ENCODE assay signal across 19 cellular contexts in the genomic region with DNA sequence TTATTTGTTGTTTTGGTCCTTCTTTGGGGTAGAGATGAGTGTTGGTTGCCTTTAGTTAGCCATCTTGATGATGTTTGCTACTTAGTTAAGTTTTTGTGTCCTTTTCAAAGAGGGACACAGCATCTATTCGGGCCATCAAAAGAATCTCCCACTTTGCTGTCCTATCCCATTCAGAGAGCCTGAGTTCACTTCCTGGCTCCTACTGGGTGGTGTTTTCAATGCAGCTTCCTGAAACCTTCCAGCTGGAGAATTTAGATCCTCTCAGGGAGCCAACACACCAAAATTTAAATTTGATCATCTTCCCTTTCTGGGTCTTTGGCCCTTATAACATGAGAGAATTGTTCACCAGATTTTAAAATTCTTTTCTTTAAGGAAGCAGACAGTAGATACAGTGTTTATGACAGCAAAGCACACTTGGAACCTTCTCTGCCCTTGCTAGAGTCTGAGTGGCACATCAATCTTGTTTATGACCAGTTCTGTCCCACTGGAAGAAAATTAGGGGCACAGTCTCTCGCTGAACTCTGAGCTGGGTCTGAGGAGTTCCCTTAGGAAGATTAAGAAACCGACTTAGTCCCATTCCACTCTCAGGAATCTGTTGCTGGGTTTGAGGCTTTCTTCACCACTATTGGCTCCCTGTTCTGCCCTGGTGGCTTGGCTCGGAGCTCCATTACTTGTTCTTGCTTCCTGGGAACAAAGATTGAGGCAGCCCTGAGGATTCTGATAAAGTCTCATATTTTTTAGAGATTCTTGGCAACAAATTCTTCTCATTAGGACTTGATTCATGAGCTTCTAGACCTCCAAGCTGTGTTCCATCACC.
DNase-seq lines count a peak whose midpoint lies in the region; ATAC-seq, FAIRE-seq and TF ChIP-seq lines count a peak whose summit lies in the region.
"Had no signal": no experiment of that assay in that cellular context is flagged by ENCODE, and none has a peak within 500 bp of the region (broad histone marks: within the 10 kb centered on the region; RNA-seq: fewer than 3 reads in every experiment).

No MANE protein-coding gene starts in this region.

- POLR2A ChIA-PET in H1 (lab: Charles Lee; ENCODE audit: partially characterized antibody), result no interaction called here

- no peak for TF ChIP-seq RAD21 in H1 (IDR thresholded peaks at IDR 0.05 in 1 of 2, conservative IDR thresholded peaks at IDR 0.05 in 1 of 2; ENCODE audit: low read depth in 2 of 2, low read length in 2 of 2)

- H4K20me1 ChIP-seq in H1 (replicated peaks in 1 of 2; ENCODE audit: control insufficient read depth in 1 of 2, insufficient read depth in 2 of 2, low read length in 2 of 2) (no peaks in the 10 kb centered on the region), osteoblast (ENCODE audit: insufficient read depth, low read length) (no peaks in the 10 kb centered on the region)

- no peak overlapping the region for H3K9ac ChIP-seq in H1 (replicated peaks in 1 of 4; ENCODE audit: extremely low read depth in 1 of 4, low read depth in 3 of 4, low read length in 3 of 4)

- intact Hi-C loops in left ventricle myocardium inferior (cut with micrococcal nuclease) (no loop called here), aorta (cut with DNase I) (no loop called here)

- H3K79me1 ChIP-seq in H1 (ENCODE audit: low read depth, low read length), result no peaks in the 10 kb centered on the region

- no peak overlapping the region for H3K4me3 ChIP-seq in H1 (ENCODE audit: extremely low read depth in 1 of 4, insufficient read depth in 2 of 4, low read depth in 3 of 4, low read length in 4 of 4)
- no peak overlapping the region for H3K4me3 ChIP-seq in left ventricle myocardium inferior
- H3K4me3 ChIP-seq in osteoblast (ENCODE audit: insufficient read depth, low read length), result no peak overlapping the region
- H3K4me3 ChIP-seq in aorta (ENCODE audit: low read length in 2 of 2), result no peak overlapping the region
- H3K4me3 ChIP-seq: dorsolateral prefrontal cortex, prostate gland, thoracic aorta had no signal

- H4K5ac ChIP-seq in H1 (ENCODE audit: insufficient read length, low read depth, low read length), result no peak overlapping the region

- H3K23ac ChIP-seq in H1 (ENCODE audit: insufficient read length), result no peak overlapping the region

- H3K27ac ChIP-seq in H1 (ENCODE audit: low read depth, low read length), result no peak overlapping the region
- H3K27ac ChIP-seq in left ventricle myocardium inferior (replicated peaks), result peak overlapping the region; percentile 74
- H3K27ac ChIP-seq in osteoblast (ENCODE audit: low read depth, low read length), result no peak overlapping the region
- H3K27ac ChIP-seq in aorta (ENCODE audit: low read depth in 1 of 2, low read length in 2 of 2), result no peak overlapping the region
- H3K27ac ChIP-seq: dorsolateral prefrontal cortex, prostate gland, thoracic aorta had no signal

- H2BK120ac ChIP-seq in H1 (replicated peaks; ENCODE audit: low read depth, low read length), result no peak overlapping the region

- no peak for TF ChIP-seq EP300 in H1 (IDR thresholded peaks at IDR 0.05; ENCODE audit: borderline replicate concordance in 1 of 2, low read depth in 2 of 2, low read length in 2 of 2)

- DNase-seq in H1 (ENCODE audit: low read depth in 1 of 2, low spot score in 2 of 2), result no peak
- peak; percentile 47 for DNase-seq in left ventricle myocardium inferior
- DNase-seq in osteoblast (ENCODE audit: insufficient read length, low spot score, missing footprints), result no peak
- DNase-seq in aorta, result no peak
- no peak for DNase-seq in H4 (ENCODE audit: low spot score)
- no peak for DNase-seq in GM03348 (ENCODE audit: low spot score)
- DNase-seq in NCI-H524 treated with DMSO at 0.1 percent for 48 hours (lab: John Stamatoyannopoulos, UW), result no peak
- DNase-seq: activated CD4-positive, alpha-beta T cell treated with anti-CD3 and anti-CD28 coated beads, Interleukin-2, amount 10 ng/mL, durations not matched to agents 24 days and 14 days; activated naive CD8-positive, alpha-beta T cell treated with anti-CD3 and anti-CD28 coated beads, Interleukin-2, amount 50 U/mL, for 24 hours; caudate nucleus; COR-L47; dorsolateral prefrontal cortex; immature natural killer cell; KG1; naive thymus-derived CD4-positive, alpha-beta T cell; NCI-H2029; stimulated activated CD4-positive, alpha-beta T cell treated with anti-CD3 and anti-CD28 coated beads, Interleukin-12 subunit alpha, Interleukin-12 subunit beta, amount 100 ng/mL, for 4 hours had no signal

- FAIRE-seq in H1 (lab: Jason Lieb, UNC), result no peak

- H3K23me2 ChIP-seq in H1 (ENCODE audit: low read depth, low read length), result no peaks in the 10 kb centered on the region

- H2AFZ ChIP-seq in H1 (ENCODE audit: low read length), result peak overlapping the region; percentile 60; the same call in 1 of the 2 replicates
- peak overlapping the region; percentile 16 for H2AFZ ChIP-seq in osteoblast (ENCODE audit: low read length)

- no peak overlapping the region for H2BK15ac ChIP-seq in H1 (ENCODE audit: low read length)

- H4K8ac ChIP-seq in H1 (ENCODE audit: extremely low read depth, insufficient read depth, low read length), result no peak overlapping the region

- H3K79me2 ChIP-seq in H1 (ENCODE audit: control insufficient read depth in 1 of 2, insufficient read depth in 2 of 2, low read length in 2 of 2) (no peaks in the 10 kb centered on the region), osteoblast (ENCODE audit: insufficient read depth, low read length) (no peaks in the 10 kb centered on the region)

- peak; percentile 66 for ATAC-seq in aorta (ENCODE audit: low FRiP score)
- ATAC-seq: activated naive CD8-positive, alpha-beta T cell treated with anti-CD3 and anti-CD28 coated beads, Interleukin-2, amount 50 U/mL, for 24 hours; naive thymus-derived CD4-positive, alpha-beta T cell had no signal

- no peaks in the 10 kb centered on the region for H3K9me3 ChIP-seq in H1 (ENCODE audit: insufficient read depth in 2 of 2, low read depth in 1 of 2, low read length in 1 of 2)
- H3K9me3 ChIP-seq in left ventricle myocardium inferior (replicated peaks), result peaks cover 20% of the 10 kb centered on the region
- H3K9me3 ChIP-seq in osteoblast (ENCODE audit: low read depth, low read length), result no peaks in the 10 kb centered on the region
- peaks cover 5% of the 10 kb centered on the region for H3K9me3 ChIP-seq in aorta (ENCODE audit: control insufficient read depth, low read length)
- H3K9me3 ChIP-seq: prostate gland, thoracic aorta had no signal

- 0 out of 7 replicates have a peak, but pooled peaks cover 0 to 1% (median 0%) of the 10 kb centered on the region in 4 experiments for H3K4me1 ChIP-seq in H1 (replicated peaks in 1 of 4; ENCODE audit: control insufficient read depth in 3 of 4, insufficient read depth in 4 of 4, low read length in 3 of 4)
- no peaks in the 10 kb centered on the region for H3K4me1 ChIP-seq in left ventricle myocardium inferior
- peaks cover 3% of the 10 kb centered on the region for H3K4me1 ChIP-seq in osteoblast (ENCODE audit: insufficient read depth, low read length)
- no peaks in the 10 kb centered on the region for H3K4me1 ChIP-seq in aorta (ENCODE audit: control insufficient read depth in 1 of 2, insufficient read depth in 2 of 2, low read length in 2 of 2)
- H3K4me1 ChIP-seq: prostate gland had no signal

- peak overlapping the region; percentile 35; the same call in 1 of the 2 replicates for H2BK12ac ChIP-seq in H1 (ENCODE audit: low read depth, low read length)

- CTCF ChIA-PET in H1 (lab: Charles Lee; ENCODE audit: partially characterized antibody), result no interaction called here

- no peak overlapping the region for H3K56ac ChIP-seq in H1 (replicated peaks; ENCODE audit: insufficient read length, low read depth, low read length)

- H3K27me3 ChIP-seq in H1 (replicated peaks in 1 of 4; ENCODE audit: control insufficient read depth in 3 of 4, extremely low read depth in 1 of 4, insufficient read depth in 3 of 4, low read length in 3 of 4) (no peaks in the 10 kb centered on the region), left ventricle myocardium inferior (ENCODE audit: low read depth) (no peaks in the 10 kb centered on the region), osteoblast (ENCODE audit: insufficient read depth, low read length) (no peaks in the 10 kb centered on the region), aorta (ENCODE audit: control insufficient read depth in 1 of 2, insufficient read depth in 2 of 2, low read length in 1 of 2) (no peaks in the 10 kb centered on the region)

- TF ChIP-seq CTCF in H1 (IDR thresholded peaks at IDR 0.05; ENCODE audit: control extremely low read depth in 1 of 3, insufficient read depth in 1 of 3, low read depth in 1 of 3, low read length in 3 of 3), result no peak
- TF ChIP-seq CTCF in left ventricle myocardium inferior (IDR thresholded peaks at IDR 0.05; ENCODE audit: borderline replicate concordance), result no peak
- no peak for TF ChIP-seq CTCF in osteoblast (IDR thresholded peaks at IDR 0.05; ENCODE audit: extremely low read depth, low read depth, low read length)

- no peak overlapping the region for H4K91ac ChIP-seq in H1 (replicated peaks; ENCODE audit: insufficient read length, low read length)

- H3K4ac ChIP-seq in H1 (replicated peaks; ENCODE audit: insufficient read length, low read depth, low read length), result no peak overlapping the region

- H2BK5ac ChIP-seq in H1 (ENCODE audit: low read depth, low read length), result peak overlapping the region; percentile 27; the same call in 1 of the 2 replicates

- H2AK5ac ChIP-seq in H1 (ENCODE audit: low read depth, low read length), result no peak overlapping the region

- H3K14ac ChIP-seq in H1 (ENCODE audit: insufficient read length), result no peak overlapping the region

- H3K18ac ChIP-seq in H1 (ENCODE audit: extremely low read depth, low read length), result peak overlapping the region; percentile 24; the same call in 1 of the 2 replicates

- WGBS in H1 (ENCODE audit: extremely low coverage in 1 of 2, insufficient coverage in 1 of 2, insufficient read length in 1 of 2, insufficient replicate concordance in 2 of 2, low coverage in 1 of 2, low lambda C conversion rate in 2 of 2, missing lambda C conversion rate in 1 of 2), 2 experiments, result 78% methylated on average over 4 of the region's 4 CpGs; no CpG with 5 or more reads in 1 of the 2 experiments
- 38 to 50% methylated on average over 4 of the region's 4 CpGs for WGBS in aorta, 2 donors

- no peaks in the 10 kb centered on the region for H3K36me3 ChIP-seq in H1 (ENCODE audit: control insufficient read depth in 2 of 4, insufficient read depth in 4 of 4, low read length in 3 of 4)
- H3K36me3 ChIP-seq in left ventricle myocardium inferior, result no peaks in the 10 kb centered on the region
- H3K36me3 ChIP-seq in osteoblast (ENCODE audit: insufficient read depth, low read length), result no peaks in the 10 kb centered on the region
- H3K36me3 ChIP-seq in aorta (ENCODE audit: control insufficient read depth in 1 of 2, insufficient read depth in 2 of 2, low read length in 1 of 2), result no peaks in the 10 kb centered on the region
- H3K36me3 ChIP-seq: prostate gland, thoracic aorta had no signal

- TF ChIP-seq POLR2A in H1 (IDR thresholded peaks at IDR 0.05; ENCODE audit: control extremely low read depth in 1 of 2, low read depth in 2 of 2, low read length in 2 of 2), result no peak

- H3K4me2 ChIP-seq in H1 (ENCODE audit: insufficient read depth in 1 of 2, low read depth in 2 of 2, low read length in 2 of 2) (no peak overlapping the region), osteoblast (ENCODE audit: insufficient read depth, low read length) (no peak overlapping the region)

- 0 out of 2 replicates have a peak overlapping the region, but pooled peaks have one; percentile 82 for H2BK20ac ChIP-seq in H1 (ENCODE audit: low read length)
